Comparison of ENCODE assay signal across 8 cellular contexts in the genomic region with DNA sequence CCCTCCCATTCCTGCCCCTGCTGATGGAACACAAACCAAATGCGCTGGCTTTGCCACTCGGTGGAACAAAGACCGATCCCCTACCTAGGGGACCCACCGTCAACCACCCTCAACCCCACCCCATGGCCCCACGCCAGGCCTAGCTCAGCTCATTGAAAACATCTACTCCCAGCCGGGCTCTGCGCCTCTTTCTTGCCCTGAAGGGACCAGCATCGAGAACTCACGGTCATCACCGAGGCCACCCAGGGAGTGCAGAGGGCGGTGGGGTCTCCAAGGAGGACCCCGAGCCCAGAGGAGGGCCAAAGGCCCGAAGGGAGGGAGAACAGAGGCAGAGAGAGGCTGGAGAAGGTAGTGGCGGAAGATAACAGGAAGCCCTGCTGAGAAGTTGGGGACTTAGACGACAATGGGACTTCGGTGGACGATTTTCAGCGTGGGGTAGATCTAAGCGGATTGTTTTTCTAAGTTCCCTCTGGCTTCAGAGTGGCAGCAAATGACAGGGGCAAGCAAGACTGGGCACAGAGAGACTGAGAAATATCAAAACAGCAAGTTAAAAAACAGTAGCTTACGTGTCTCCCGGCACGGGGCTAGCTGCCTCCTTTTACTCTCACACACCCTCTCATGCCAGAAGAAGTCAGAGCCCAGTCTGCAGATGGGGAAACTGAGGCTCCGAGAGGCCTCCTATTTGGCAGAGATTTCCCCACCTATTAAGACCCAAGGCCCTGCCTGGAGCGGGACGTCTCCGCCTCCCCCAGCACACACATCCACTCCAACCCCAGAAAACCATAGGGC. TPM values are rescaled to one million over a fixed set of nuclear protein-coding genes. Genes with fewer than 3 reads are reported as not detected.
DNase-seq lines count a peak whose midpoint lies in the region; ATAC-seq and TF ChIP-seq lines count a peak whose summit lies in the region.

No MANE protein-coding gene starts in this region.

- H3K9ac ChIP-seq in NT2/D1 (ENCODE audit: insufficient read length, low read depth) (peak overlapping the region; percentile 89), subcutaneous abdominal adipose tissue (ENCODE audit: low read length in 5 of 5) (peak overlapping the region; percentile 21 to 81 (median 67))

- peak overlapping the region; percentile 87 for H3K4me3 Mint-ChIP-seq in MCF 10A (ENCODE audit: unreplicated experiment)

- H3K4me3 ChIP-seq in NT2/D1 (ENCODE audit: insufficient read length, low read depth) = peak overlapping the region; percentile 71
- peak overlapping the region; percentile 79 to 89 (median 84) for H3K4me3 ChIP-seq in subcutaneous abdominal adipose tissue (ENCODE audit: low read depth in 1 of 5, low read length in 5 of 5)

- no peaks in the 10 kb centered on the region for H3K27me3 Mint-ChIP-seq in MCF 10A (ENCODE audit: insufficient read depth, unreplicated experiment)

- DNase-seq in DMS79 treated with DMSO at 0.1 percent for 48 hours (lab: John Stamatoyannopoulos, UW) (peak; percentile 34), DMS79 (lab: John Stamatoyannopoulos, UW) (no peak), NT2/D1 (ENCODE audit: low read depth, low spot score) (no peak), MCF 10A (ENCODE audit: unreplicated experiment) (peak; percentile 22), left lobe of liver (ENCODE audit: low spot score) (peak; percentile 73), NCI-H226 (no peak)

- CTCF ChIA-PET in MCF 10A (lab: Yijun Ruan, JAX) = interaction anchor here (0.6 to 1.9 kb wide), 6 partner anchors 12 to 165 kb away, joined by 3 to 9 read pairs (median 4); no protein-coding TSS in a partner anchor

- no peaks in the 10 kb centered on the region for H3K27me3 ChIP-seq in NT2/D1 (ENCODE audit: insufficient read depth, insufficient read length)
- no peaks in the 10 kb centered on the region for H3K27me3 ChIP-seq in subcutaneous abdominal adipose tissue (ENCODE audit: control insufficient read depth in 5 of 5, insufficient read depth in 4 of 5, low read length in 5 of 5)

- peak overlapping the region; percentile 86 for H3K27ac Mint-ChIP-seq in MCF 10A (ENCODE audit: low read depth, unreplicated experiment)

- intact Hi-C loops in MCF 10A (cut with micrococcal nuclease) = no loop called here

- H3K36me3 Mint-ChIP-seq in MCF 10A (ENCODE audit: insufficient read depth, unreplicated experiment) = peaks cover under 1% of the 10 kb centered on the region

- peaks cover 35% of the 10 kb centered on the region for H3K4me1 Mint-ChIP-seq in MCF 10A (ENCODE audit: insufficient read depth, unreplicated experiment)

- H3K36me3 ChIP-seq in NT2/D1 (ENCODE audit: insufficient read depth, insufficient read length, low read length) = peaks cover 16% of the 10 kb centered on the region
- peaks cover 0 to 5% (median 0%) of the 10 kb centered on the region in 5 donors for H3K36me3 ChIP-seq in subcutaneous abdominal adipose tissue (ENCODE audit: control insufficient read depth in 5 of 5, insufficient read depth in 5 of 5, low read length in 5 of 5)

- H3K9me3 ChIP-seq in NT2/D1 (ENCODE audit: insufficient read depth, low read length) = no peaks in the 10 kb centered on the region
- no peaks in the 10 kb centered on the region for H3K9me3 ChIP-seq in subcutaneous abdominal adipose tissue (ENCODE audit: control insufficient read depth in 5 of 5, low read length in 5 of 5)

- H3K4me1 ChIP-seq in NT2/D1 (ENCODE audit: insufficient read depth, insufficient read length) (peaks cover 35% of the 10 kb centered on the region), subcutaneous abdominal adipose tissue (ENCODE audit: control insufficient read depth in 5 of 5, insufficient read depth in 5 of 5, low read length in 5 of 5) (peaks cover 18 to 66% (median 61%) of the 10 kb centered on the region in 5 donors)

- ATAC-seq in left lobe of liver (no peak), HG02938 (IDR thresholded peaks at IDR 0.05; ENCODE audit: unreplicated experiment) (no peak)

- TF ChIP-seq CTCF in MCF 10A (IDR thresholded peaks at IDR 0.05; ENCODE audit: unreplicated experiment) = no peak

- peak overlapping the region; percentile 64 for H3K27ac ChIP-seq in subcutaneous abdominal adipose tissue (ENCODE audit: low read depth, low read length)

- TSS peak; percentile 56 for BruUV-seq in MCF 10A (replicated peaks; lab: Mats Ljungman, UMichigan)

- POLR2A ChIA-PET in MCF 10A (lab: Yijun Ruan, JAX) = interaction anchor here (0.6 to 2.1 kb wide), 13 partner anchors 13 to 1807 kb away, joined by 3 to 14 read pairs (median 3); partner anchors contain the start of genes METTL22, PMM2 and TMEM186

- no peaks in the 10 kb centered on the region for H3K9me3 Mint-ChIP-seq in MCF 10A (ENCODE audit: unreplicated experiment)

RNA-seq across cellular contexts. Expression of gene CARHSP1, which starts 1.1 kb away (rescaled TPM):
- total RNA-seq in MCF 10A (2022) = 23.9 and 27.8 TPM in 2 replicates
- 62.5 TPM for total RNA-seq in left lobe of liver

RNA-seq across cellular contexts. Expression of gene LITAFD, which starts 14.5 kb away (rescaled TPM):
- total RNA-seq in MCF 10A (2022) (not detected in 2 replicates), left lobe of liver (not detected)

Comparison
In these comparisons a context has a peak if more than half of its experiments do, and no peak if none do; other contexts are left out.
1. DNase-seq: peak in DMS79 treated with DMSO at 0.1 percent for 48 hours (single experiment), MCF 10A (single experiment) and left lobe of liver (single experiment); none in DMS79 (single experiment), NT2/D1 (single experiment) and NCI-H226 (single experiment).